Comparison of ENCODE assay signal across 27 cellular contexts in genomic region chr10:100761191-100761590, GRCh38. TPM values are rescaled to one million over a fixed set of nuclear protein-coding genes. Genes with fewer than 3 reads are reported as not detected.
A peak's percentile ranks its signal among the peaks of the same experiment; 100 is the strongest.
DNase-seq lines count a peak whose midpoint lies in the region; TF ChIP-seq lines count a peak whose summit lies in the region.
"Had no signal": no experiment of that assay in that cellular context is flagged by ENCODE, and none has a peak within 500 bp of the region (broad histone marks: within the 10 kb centered on the region; RNA-seq: fewer than 3 reads in every experiment).

No MANE protein-coding gene starts in this region.

- H3K4me1 Mint-ChIP-seq in endodermal cell: peaks cover 37% of the 10 kb centered on the region
- H3K4me1 Mint-ChIP-seq: CD14-positive monocyte; CD4-positive, alpha-beta memory T cell; CD8-positive, alpha-beta memory T cell had no signal

- H3K27me3 ChIP-seq in endodermal cell (ENCODE audit: control insufficient read depth, insufficient read depth, low read length, poor library complexity, severe bottlenecking) (peaks cover 77% of the 10 kb centered on the region), spleen (replicated peaks in 1 of 7) (peaks cover 0 to 92% (median 20%) of the 10 kb centered on the region in 7 donors), esophagus squamous epithelium (peaks cover 0 to 97% (median 3%) of the 10 kb centered on the region in 4 donors), BE2C (peaks cover 13% of the 10 kb centered on the region)

- H3K36me3 ChIP-seq in endodermal cell (ENCODE audit: control insufficient read depth, insufficient read depth, low read length) (no peaks in the 10 kb centered on the region), spleen (no peaks in the 10 kb centered on the region), esophagus squamous epithelium (no peaks in the 10 kb centered on the region), BE2C (no peaks in the 10 kb centered on the region)
- H3K36me3 ChIP-seq: BLaER1 treated with 17β-estradiol and CSF1 and Interleukin-3, amounts not matched to agents 10 nM and 100 nM had no signal

- H3K9me3 ChIP-seq in endodermal cell (ENCODE audit: control insufficient read depth, low read length) (no peaks in the 10 kb centered on the region), spleen (no peaks in the 10 kb centered on the region), esophagus squamous epithelium (no peaks in the 10 kb centered on the region), BE2C (no peaks in the 10 kb centered on the region)
- H3K9me3 ChIP-seq: BLaER1 treated with 17β-estradiol and CSF1 and Interleukin-3, amounts not matched to agents 10 nM and 100 nM had no signal

- H3K36me3 Mint-ChIP-seq in endodermal cell (ENCODE audit: low read depth): no peaks in the 10 kb centered on the region
- H3K36me3 Mint-ChIP-seq: CD14-positive monocyte; CD4-positive, CD25-positive, alpha-beta regulatory T cell; CD8-positive, alpha-beta memory T cell had no signal

- no peak overlapping the region for H3K9ac ChIP-seq in endodermal cell (ENCODE audit: extremely low read depth, low read length, poor library complexity, severe bottlenecking)
- H3K9ac ChIP-seq: BLaER1 treated with 17β-estradiol and CSF1 and Interleukin-3, amounts not matched to agents 10 nM and 100 nM had no signal

- WGBS in endodermal cell (ENCODE audit: insufficient coverage in 1 of 2, insufficient read length in 1 of 2), 2 experiments: 85 to 95% methylated on average over 7 of the region's 7 CpGs
- 83 to 88% (median 83%) methylated on average over 7 of the region's 7 CpGs for WGBS in spleen, 5 donors
- 75 to 82% methylated on average over 7 of the region's 7 CpGs for WGBS in esophagus squamous epithelium, 2 donors

- H3K27ac Mint-ChIP-seq in endodermal cell: no peak overlapping the region
- H3K27ac Mint-ChIP-seq: CD14-positive monocyte; CD4-positive, CD25-positive, alpha-beta regulatory T cell; CD8-positive, alpha-beta memory T cell had no signal

- H3K27ac ChIP-seq in endodermal cell (ENCODE audit: low read depth, low read length): no peak overlapping the region
- no peak overlapping the region for H3K27ac ChIP-seq in spleen
- no peak overlapping the region for H3K27ac ChIP-seq in esophagus squamous epithelium
- H3K27ac ChIP-seq: BLaER1 treated with 17β-estradiol and CSF1 and Interleukin-3, amounts not matched to agents 10 nM and 100 nM had no signal

- peak overlapping the region; percentile 14 for H3K4me3 Mint-ChIP-seq in endodermal cell
- H3K4me3 Mint-ChIP-seq: CD14-positive monocyte; CD4-positive, alpha-beta memory T cell; CD4-positive, CD25-positive, alpha-beta regulatory T cell; CD8-positive, alpha-beta memory T cell had no signal

- H3K9me3 Mint-ChIP-seq in endodermal cell: no peaks in the 10 kb centered on the region
- H3K9me3 Mint-ChIP-seq: CD14-positive monocyte; CD8-positive, alpha-beta memory T cell had no signal

- H3K4me1 ChIP-seq in endodermal cell (ENCODE audit: control insufficient read depth, insufficient read depth, low read length) (peaks cover 24% of the 10 kb centered on the region), spleen (no peaks in the 10 kb centered on the region), esophagus squamous epithelium (no peaks in the 10 kb centered on the region), BE2C (0 out of 2 replicates have a peak, but pooled peaks cover 3% of the 10 kb centered on the region)
- H3K4me1 ChIP-seq: BLaER1 treated with 17β-estradiol and CSF1 and Interleukin-3, amounts not matched to agents 10 nM and 100 nM had no signal

- peaks cover 90% of the 10 kb centered on the region for H3K27me3 Mint-ChIP-seq in endodermal cell (ENCODE audit: insufficient read depth)

- no peak overlapping the region for H3K4me3 ChIP-seq in endodermal cell (ENCODE audit: low read length)
- H3K4me3 ChIP-seq in spleen: no peak overlapping the region
- H3K4me3 ChIP-seq in esophagus squamous epithelium: no peak overlapping the region
- H3K4me3 ChIP-seq in BE2C (ENCODE audit: low read depth, low read length): no peak overlapping the region
- H3K4me3 ChIP-seq: BLaER1 treated with 17β-estradiol and CSF1 and Interleukin-3, amounts not matched to agents 10 nM and 100 nM; GM12878 had no signal

- TF ChIP-seq CTCF in endodermal cell (conservative IDR thresholded peaks at IDR 0.05) (no peak), spleen (IDR thresholded peaks at IDR 0.05 in 8 of 11, conservative IDR thresholded peaks at IDR 0.05 in 3 of 11) (no peak), esophagus squamous epithelium (IDR thresholded peaks at IDR 0.05) (no peak), BE2C (IDR thresholded peaks at IDR 0.05; ENCODE audit: low read depth, low read length) (no peak)

- intact Hi-C loops in spleen (cut with DNase I; ENCODE audit: low total_unique reads) (no loop called here), esophagus squamous epithelium (cut with DNase I) (no loop called here)

- no peak for DNase-seq in endodermal cell
- DNase-seq in mesenteric fat pad (ENCODE audit: low spot score): peak; percentile 73
- peak; percentile 12 for DNase-seq in spleen
- DNase-seq in HK-2 (ENCODE audit: unreplicated experiment): no peak
- DNase-seq in C1 segment of cervical spinal cord (lab: John Stamatoyannopoulos, UW): no peak
- DNase-seq in esophagus squamous epithelium (lab: John Stamatoyannopoulos, UW): no peak
- no peak for DNase-seq in BE2C
- DNase-seq: 8988T; ACHN; CD4-positive, alpha-beta memory T cell; CD4-positive, CD25-positive, alpha-beta regulatory T cell; CD8-positive, alpha-beta memory T cell; COR-L47; DMS 273 treated with DMSO at 0.1 percent for 48 hours; DMS153; DMS53; DMS79; DND-41; EL; GDM1 had no signal

- TF ChIP-seq POLR2A in spleen (IDR thresholded peaks at IDR 0.05): no peak
- no peak for TF ChIP-seq POLR2A in esophagus squamous epithelium (IDR thresholded peaks at IDR 0.05)

RNA-seq across cellular contexts. Expression of gene PAX2, which starts 15.8 kb away (rescaled TPM):
- total RNA-seq in endodermal cell (under 1 TPM; 0.93 to 0.99 TPM), mesenteric fat pad (not detected), spleen (not detected), esophagus squamous epithelium (not detected)
- 3.0 TPM for polyA plus RNA-seq in endodermal cell (2013, experiment 1 of 2)
- polyA plus RNA-seq in endodermal cell (2013, experiment 2 of 2): 3.6 TPM
- not detected for polyA plus RNA-seq in spleen
- not detected for polyA plus RNA-seq in BE2C (2012; ENCODE audit: insufficient read depth, insufficient read length, low read depth)
- total RNA-seq: A673; CD4-positive, alpha-beta memory T cell; CD4-positive, CD25-positive, alpha-beta regulatory T cell; Daoy; GM12878 had no signal
- polyA plus RNA-seq: AG04450; BJ; CD14-positive monocyte; CD4-positive, alpha-beta memory T cell; CD8-positive, alpha-beta memory T cell; GM12878 had no signal

Comparison
In these comparisons a context has a peak if more than half of its experiments do, and no peak if none do; other contexts are left out.
1. DNase-seq: peak in mesenteric fat pad (single experiment) and spleen (single experiment); none in endodermal cell (single experiment), HK-2 (single experiment), C1 segment of cervical spinal cord (0 of 14), esophagus squamous epithelium (single experiment) and BE2C (single experiment).